2 cellular contexts compared by ENCODE assay signal in the genomic region with DNA sequence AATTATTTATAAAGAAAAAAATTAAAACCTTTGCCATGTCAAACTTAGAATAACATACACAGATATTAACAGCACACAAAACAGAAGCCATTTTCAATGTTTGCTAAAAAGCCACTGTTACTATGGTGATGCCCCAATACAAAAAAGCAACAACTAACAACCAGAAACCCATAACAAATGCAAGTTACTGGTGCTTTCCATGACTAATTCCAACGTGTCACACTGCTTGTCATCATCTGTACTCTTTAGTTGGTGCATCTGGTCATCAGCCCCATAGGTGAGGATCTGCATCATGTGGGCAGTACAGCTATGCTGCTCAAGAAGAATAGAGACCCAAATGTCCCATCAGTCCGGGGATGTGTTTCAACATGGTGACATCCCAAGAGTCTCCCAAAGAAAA.
A peak's percentile ranks its signal among the peaks of the same experiment; 100 is the strongest.
TF ChIP-seq lines count a peak whose summit lies in the region.

No MANE protein-coding gene starts in this region.

TF ChIP-seq in K562, 482 proteins besides CTCF, POLR2A, EP300 and RAD21:
- TF ChIP-seq MTA2 (IDR thresholded peaks at IDR 0.05; ENCODE audit: low read depth) (no peak), FOSL1 (tag; conservative IDR thresholded peaks at IDR 0.05) (peak; percentile 24; the same call in 1 of the 2 replicates), POLR2AphosphoS5 (IDR thresholded peaks at IDR 0.05; ENCODE audit: control insufficient read depth, insufficient read depth, low read depth, low read length) (no peak), RFX1 (IDR thresholded peaks at IDR 0.05) (peak; percentile 54), FOXJ2 (tag; IDR thresholded peaks at IDR 0.05) (peak; percentile 82), ESRRA (IDR thresholded peaks at IDR 0.05; ENCODE audit: borderline replicate concordance, low read depth) (no peak), HDGF (IDR thresholded peaks at IDR 0.05) (no peak)
- TF ChIP-seq, protein P1, sequence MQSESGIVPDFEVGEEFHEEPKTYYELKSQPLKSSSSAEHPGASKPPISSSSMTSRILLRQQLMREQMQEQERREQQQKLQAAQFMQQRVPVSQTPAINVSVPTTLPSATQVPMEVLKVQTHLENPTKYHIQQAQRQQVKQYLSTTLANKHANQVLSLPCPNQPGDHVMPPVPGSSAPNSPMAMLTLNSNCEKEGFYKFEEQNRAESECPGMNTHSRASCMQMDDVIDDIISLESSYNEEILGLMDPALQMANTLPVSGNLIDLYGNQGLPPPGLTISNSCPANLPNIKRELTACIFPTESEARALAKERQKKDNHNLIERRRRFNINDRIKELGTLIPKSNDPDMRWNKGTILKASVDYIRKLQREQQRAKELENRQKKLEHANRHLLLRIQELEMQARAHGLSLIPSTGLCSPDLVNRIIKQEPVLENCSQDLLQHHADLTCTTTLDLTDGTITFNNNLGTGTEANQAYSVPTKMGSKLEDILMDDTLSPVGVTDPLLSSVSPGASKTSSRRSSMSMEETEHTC (IDR thresholded peaks at IDR 0.05), result no peak
- TF ChIP-seq, protein P2, sequence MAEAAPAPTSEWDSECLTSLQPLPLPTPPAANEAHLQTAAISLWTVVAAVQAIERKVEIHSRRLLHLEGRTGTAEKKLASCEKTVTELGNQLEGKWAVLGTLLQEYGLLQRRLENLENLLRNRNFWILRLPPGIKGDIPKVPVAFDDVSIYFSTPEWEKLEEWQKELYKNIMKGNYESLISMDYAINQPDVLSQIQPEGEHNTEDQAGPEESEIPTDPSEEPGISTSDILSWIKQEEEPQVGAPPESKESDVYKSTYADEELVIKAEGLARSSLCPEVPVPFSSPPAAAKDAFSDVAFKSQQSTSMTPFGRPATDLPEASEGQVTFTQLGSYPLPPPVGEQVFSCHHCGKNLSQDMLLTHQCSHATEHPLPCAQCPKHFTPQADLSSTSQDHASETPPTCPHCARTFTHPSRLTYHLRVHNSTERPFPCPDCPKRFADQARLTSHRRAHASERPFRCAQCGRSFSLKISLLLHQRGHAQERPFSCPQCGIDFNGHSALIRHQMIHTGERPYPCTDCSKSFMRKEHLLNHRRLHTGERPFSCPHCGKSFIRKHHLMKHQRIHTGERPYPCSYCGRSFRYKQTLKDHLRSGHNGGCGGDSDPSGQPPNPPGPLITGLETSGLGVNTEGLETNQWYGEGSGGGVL (CRISPR knock-in tag; IDR thresholded peaks at IDR 0.05), result no peak

TF ChIP-seq in HEK293T, 16 proteins besides CTCF, POLR2A, EP300 and RAD21:
- TF ChIP-seq FOXK2 (IDR thresholded peaks at IDR 0.05), result no peak
- TF ChIP-seq ELF4 (IDR thresholded peaks at IDR 0.05), result no peak
- TF ChIP-seq, protein P3, sequence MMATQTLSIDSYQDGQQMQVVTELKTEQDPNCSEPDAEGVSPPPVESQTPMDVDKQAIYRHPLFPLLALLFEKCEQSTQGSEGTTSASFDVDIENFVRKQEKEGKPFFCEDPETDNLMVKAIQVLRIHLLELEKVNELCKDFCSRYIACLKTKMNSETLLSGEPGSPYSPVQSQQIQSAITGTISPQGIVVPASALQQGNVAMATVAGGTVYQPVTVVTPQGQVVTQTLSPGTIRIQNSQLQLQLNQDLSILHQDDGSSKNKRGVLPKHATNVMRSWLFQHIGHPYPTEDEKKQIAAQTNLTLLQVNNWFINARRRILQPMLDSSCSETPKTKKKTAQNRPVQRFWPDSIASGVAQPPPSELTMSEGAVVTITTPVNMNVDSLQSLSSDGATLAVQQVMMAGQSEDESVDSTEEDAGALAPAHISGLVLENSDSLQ (IDR thresholded peaks at IDR 0.05), result no peak
- TF ChIP-seq BHLHE40 (IDR thresholded peaks at IDR 0.05; ENCODE audit: borderline replicate concordance), result no peak
- TF ChIP-seq ARNT (IDR thresholded peaks at IDR 0.05), result no peak
- TF ChIP-seq LEF1 (IDR thresholded peaks at IDR 0.05; ENCODE audit: borderline replicate concordance), result no peak
- no peak for TF ChIP-seq FOXA1 (IDR thresholded peaks at IDR 0.05)
- no peak for TF ChIP-seq HDGF (IDR thresholded peaks at IDR 0.05; ENCODE audit: borderline replicate concordance)
- no peak for TF ChIP-seq L3MBTL2 (conservative IDR thresholded peaks at IDR 0.05)
- no peak for TF ChIP-seq TARDBP (IDR thresholded peaks at IDR 0.05)
- no peak for TF ChIP-seq NFRKB (IDR thresholded peaks at IDR 0.05)
- no peak for TF ChIP-seq SUZ12 (IDR thresholded peaks at IDR 0.05)
- TF ChIP-seq ZNF384 (IDR thresholded peaks at IDR 0.05), result no peak
